ENCODE assay signal across 7 cellular contexts in genomic region chr9:131677445-131678180, GRCh38.
A peak's percentile ranks its signal among the peaks of the same experiment; 100 is the strongest.
DNase-seq lines count a peak whose midpoint lies in the region; ATAC-seq, FAIRE-seq and TF ChIP-seq lines count a peak whose summit lies in the region.

No MANE protein-coding gene starts in this region.

- peak overlapping the region; percentile 36 for H3K4me3 Mint-ChIP-seq in activated T-helper 2 cell treated with anti-CD3 and anti-CD28 coated beads, Interferon-gamma antibody, Interleukin-2, Interleukin-4, amounts not matched to agents 10 μg/mL and 5 μg/mL and 100 μg/mL, durations not matched to agents 14 hours and 24 hours and 36 hours (ENCODE audit: low read depth)

- peaks cover 83% of the 10 kb centered on the region for H3K4me1 Mint-ChIP-seq in activated T-helper 2 cell treated with anti-CD3 and anti-CD28 coated beads, Interferon-gamma antibody, Interleukin-2, Interleukin-4, amounts not matched to agents 10 μg/mL and 5 μg/mL and 100 μg/mL, durations not matched to agents 14 hours and 24 hours and 36 hours (ENCODE audit: low read depth)

- H3K4me3 ChIP-seq in HL-60 (replicated peaks; ENCODE audit: insufficient read depth, low read length) (no peak overlapping the region), skin epidermis (no peak overlapping the region)

- no peak for DNase-seq in GM12892 (ENCODE audit: insufficient read length)
- DNase-seq in HL-60 (ENCODE audit: low read depth in 1 of 2, low spot score in 1 of 2) = peak in 1 of 2 experiments; percentile 14
- no peak for DNase-seq in activated T-helper 2 cell treated with anti-CD3 and anti-CD28 coated beads, Interferon-gamma antibody, Interleukin-2, Interleukin-4, amounts not matched to agents 10 μg/mL and 5 μg/mL and 100 μg/mL, durations not matched to agents 14 hours and 24 hours and 36 hours (ENCODE audit: low spot score)
- DNase-seq in left cardiac atrium = no peak
- DNase-seq in glomerular visceral epithelial cell (ENCODE audit: extremely low spot score) = no peak

- H3K27ac ChIP-seq in HL-60 (replicated peaks) = peak overlapping the region; percentile 13; the same call in 1 of the 2 replicates
- H3K27ac ChIP-seq in skin epidermis = peak overlapping the region in 20 of 21 experiments; percentile 19 to 94 (median 74)

- FAIRE-seq in GM12892 (lab: Jason Lieb, UNC) = peak; percentile 69

- peak overlapping the region; percentile 96 for H3K27ac Mint-ChIP-seq in activated T-helper 2 cell treated with anti-CD3 and anti-CD28 coated beads, Interferon-gamma antibody, Interleukin-2, Interleukin-4, amounts not matched to agents 10 μg/mL and 5 μg/mL and 100 μg/mL, durations not matched to agents 14 hours and 24 hours and 36 hours

- no peak for TF ChIP-seq CTCF in HL-60 (IDR thresholded peaks at IDR 0.05; ENCODE audit: insufficient read depth, low read length)

- ATAC-seq in left cardiac atrium (peak; percentile 38 to 39), GM18870 (IDR thresholded peaks at IDR 0.05; ENCODE audit: unreplicated experiment) (no peak)

- TF ChIP-seq POLR2A in GM12892 (IDR thresholded peaks at IDR 0.05; ENCODE audit: low read depth, low read length) = peak; percentile 61; the same call in 1 of the 2 replicates

- H3K9me3 Mint-ChIP-seq in activated T-helper 2 cell treated with anti-CD3 and anti-CD28 coated beads, Interferon-gamma antibody, Interleukin-2, Interleukin-4, amounts not matched to agents 10 μg/mL and 5 μg/mL and 100 μg/mL, durations not matched to agents 14 hours and 24 hours and 36 hours = no peaks in the 10 kb centered on the region

- H3K27me3 Mint-ChIP-seq in activated T-helper 2 cell treated with anti-CD3 and anti-CD28 coated beads, Interferon-gamma antibody, Interleukin-2, Interleukin-4, amounts not matched to agents 10 μg/mL and 5 μg/mL and 100 μg/mL, durations not matched to agents 14 hours and 24 hours and 36 hours (ENCODE audit: low read depth) = no peaks in the 10 kb centered on the region

- intact Hi-C loops in activated T-helper 2 cell treated with anti-CD3 and anti-CD28 coated beads, Interferon-gamma antibody, Interleukin-2, Interleukin-4, amounts not matched to agents 10 μg/mL and 5 μg/mL and 100 μg/mL, durations not matched to agents 14 hours and 24 hours and 36 hours (cut with micrococcal nuclease) = loop anchor here (1.0 to 2.0 kb wide), 4 partner anchors 9 to 32 kb away; no protein-coding TSS in a partner anchor
- intact Hi-C loops in left cardiac atrium (cut with DNase I) = loop anchor here in 1 of 2 donors (10.0 kb wide), 1 partner anchor 57 kb away; no protein-coding TSS in a partner anchor

- no peaks in the 10 kb centered on the region for H3K27me3 ChIP-seq in HL-60 (ENCODE audit: insufficient read depth, poor library complexity, severe bottlenecking)

- peaks cover 25% of the 10 kb centered on the region for H3K36me3 Mint-ChIP-seq in activated T-helper 2 cell treated with anti-CD3 and anti-CD28 coated beads, Interferon-gamma antibody, Interleukin-2, Interleukin-4, amounts not matched to agents 10 μg/mL and 5 μg/mL and 100 μg/mL, durations not matched to agents 14 hours and 24 hours and 36 hours (ENCODE audit: low read depth)
